In the genomic region with DNA sequence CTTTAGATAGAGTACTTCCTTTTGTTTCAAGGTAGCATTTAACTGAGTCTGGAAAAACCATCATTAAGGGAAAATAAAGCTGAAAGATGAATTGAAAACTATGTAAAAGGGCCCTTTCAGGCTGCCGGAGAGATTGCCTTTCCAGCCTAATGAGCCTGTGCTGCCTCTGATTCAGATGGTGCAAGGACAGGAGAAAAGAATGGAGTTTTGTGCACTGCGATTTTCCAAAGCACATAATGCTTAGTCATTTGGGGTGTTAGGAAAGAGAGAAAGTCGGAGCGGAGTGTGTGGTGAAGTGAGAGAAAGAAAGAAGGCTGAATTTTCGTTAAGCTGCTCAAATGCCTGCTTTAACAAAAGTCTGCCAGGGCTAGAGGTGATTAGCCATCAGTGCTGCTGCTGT, we compare ENCODE assay signal across 22 cellular contexts.
DNase-seq lines count a peak whose midpoint lies in the region; ATAC-seq and TF ChIP-seq lines count a peak whose summit lies in the region.
"Had no signal": no experiment of that assay in that cellular context is flagged by ENCODE, and none has a peak within 500 bp of the region (broad histone marks: within the 10 kb centered on the region; RNA-seq: fewer than 3 reads in every experiment).

No MANE protein-coding gene starts in this region.

- H3K36me3 Mint-ChIP-seq in brain, result no peaks in the 10 kb centered on the region
- H3K36me3 Mint-ChIP-seq: CD14-positive monocyte had no signal

- peaks cover 0 to under 1% (median 0%) of the 10 kb centered on the region in 5 experiments for H3K9me3 Mint-ChIP-seq in brain

- peak; percentile 36 for DNase-seq in NCI-H146 (lab: John Stamatoyannopoulos, UW)
- no peak for DNase-seq in NCI-H146 treated with DMSO at 0.1 percent for 48 hours (lab: John Stamatoyannopoulos, UW; ENCODE audit: unreplicated experiment)
- peak; percentile 55 for DNase-seq in medulla oblongata (ENCODE audit: extremely low spot score)
- DNase-seq in superior temporal gyrus (ENCODE audit: extremely low spot score), result peak; percentile 77
- no peak for DNase-seq in activated CD4-positive, CD25-positive, alpha-beta regulatory T cell (lab: John Stamatoyannopoulos, UW)
- no peak for DNase-seq in germinal center (ENCODE audit: low spot score)
- DNase-seq: AML-193, DMS79, H7, HFFc6, IMR-90, Karpas-422, NCI-H1417 treated with DMSO at 0.1 percent for 48 hours, NCI-H2029, NCI-H510A, NCI-H748 treated with DMSO at 0.1 percent for 48 hours, RPMI8226, SHP77 treated with DMSO at 0.1 percent for 48 hours, SK-N-SH had no signal

- H3K4me1 Mint-ChIP-seq in brain, result peaks cover 54% of the 10 kb centered on the region
- H3K4me1 Mint-ChIP-seq: CD14-positive monocyte had no signal

- H3K27me3 Mint-ChIP-seq in brain, result no peaks in the 10 kb centered on the region

- peak overlapping the region in 3 of 5 experiments; percentile 21 to 62 (median 57) for H3K4me3 Mint-ChIP-seq in brain
- H3K4me3 Mint-ChIP-seq: CD14-positive monocyte, HFFc6 had no signal

- no peak for ATAC-seq in HG03354 (IDR thresholded peaks at IDR 0.05; ENCODE audit: poor library complexity, severe bottlenecking, unreplicated experiment)

- H3K27ac Mint-ChIP-seq in brain, result peak overlapping the region; percentile 8 to 85 (median 65)
- H3K27ac Mint-ChIP-seq: CD14-positive monocyte, HFFc6 had no signal

- TF ChIP-seq CTCF in brain (conservative IDR thresholded peaks at IDR 0.05), result no peak

Comparison
In these comparisons a context has a peak if more than half of its experiments do, and no peak if none do; other contexts are left out.
1. DNase-seq: peak in NCI-H146 (single experiment), medulla oblongata (single experiment) and superior temporal gyrus (single experiment); none in NCI-H146 treated with DMSO at 0.1 percent for 48 hours (single experiment), activated CD4-positive, CD25-positive, alpha-beta regulatory T cell (0 of 4) and germinal center (single experiment).